21 cellular contexts compared by ENCODE assay signal in genomic region chr19:11058246-11059030, GRCh38.
"Had no signal": no experiment of that assay in that cellular context is flagged by ENCODE, and none has a peak within 500 bp of the region (broad histone marks: within the 10 kb centered on the region; RNA-seq: fewer than 3 reads in every experiment).

No MANE protein-coding gene starts in this region.

- H3K4me1 ChIP-seq: colonic mucosa, foreskin keratinocyte, lower lobe of right lung, suprapubic skin, thyroid gland had no signal

- H3K4me3 ChIP-seq: colonic mucosa, left ventricle myocardium inferior, lower lobe of right lung, smooth muscle cell, suprapubic skin, thyroid gland had no signal

- H3K27ac Mint-ChIP-seq: memory B cell, mesothelial cell of epicardium, nephron, type B pancreatic cell had no signal

- H3K27me3 Mint-ChIP-seq: memory B cell, type B pancreatic cell had no signal

- H3K9me3 ChIP-seq: colonic mucosa, left ventricle myocardium inferior, lower lobe of right lung, neutrophil, suprapubic skin, thyroid gland had no signal

- ATAC-seq: foreskin keratinocyte; left cardiac atrium; right cardiac atrium; stimulated activated naive CD8-positive, alpha-beta T cell treated with anti-CD3 and anti-CD28 coated beads, Interleukin-15, Interleukin-2, amounts not matched to agents 100 U/mL and 50 U/mL, for 24 hours had no signal

- H3K4me1 Mint-ChIP-seq: mesothelial cell of epicardium, nephron had no signal

- H3K9me3 Mint-ChIP-seq: memory B cell, mesothelial cell of epicardium, nephron, type B pancreatic cell had no signal

- H3K4me2 ChIP-seq: smooth muscle cell had no signal

- DNase-seq: colonic mucosa; dermis blood vessel endothelial cell; erythroblast; foreskin keratinocyte; kidney; left cardiac atrium; left ventricle myocardium inferior; lower lobe of right lung; right cardiac atrium; stimulated activated CD4-positive, alpha-beta T cell treated with anti-CD3 and anti-CD28 coated beads, Interleukin-2, amount 100 ng/mL, for 48 hours; stimulated activated naive CD8-positive, alpha-beta T cell treated with anti-CD3 and anti-CD28 coated beads, Interleukin-15, Interleukin-2, amounts not matched to agents 100 U/mL and 50 U/mL, for 24 hours; thyroid gland had no signal

- FAIRE-seq: endothelial cell of umbilical vein, kidney, urothelium cell line had no signal

- H3K27ac ChIP-seq: colonic mucosa, foreskin keratinocyte, left ventricle myocardium inferior, lower lobe of right lung, neutrophil, suprapubic skin, thyroid gland had no signal

- H3K4me3 Mint-ChIP-seq: memory B cell, mesothelial cell of epicardium, nephron, type B pancreatic cell had no signal

- H3K36me3 ChIP-seq: colonic mucosa had no signal

- H3K27me3 ChIP-seq: colonic mucosa, foreskin keratinocyte, neutrophil, suprapubic skin, thyroid gland had no signal
